In the genomic region with DNA sequence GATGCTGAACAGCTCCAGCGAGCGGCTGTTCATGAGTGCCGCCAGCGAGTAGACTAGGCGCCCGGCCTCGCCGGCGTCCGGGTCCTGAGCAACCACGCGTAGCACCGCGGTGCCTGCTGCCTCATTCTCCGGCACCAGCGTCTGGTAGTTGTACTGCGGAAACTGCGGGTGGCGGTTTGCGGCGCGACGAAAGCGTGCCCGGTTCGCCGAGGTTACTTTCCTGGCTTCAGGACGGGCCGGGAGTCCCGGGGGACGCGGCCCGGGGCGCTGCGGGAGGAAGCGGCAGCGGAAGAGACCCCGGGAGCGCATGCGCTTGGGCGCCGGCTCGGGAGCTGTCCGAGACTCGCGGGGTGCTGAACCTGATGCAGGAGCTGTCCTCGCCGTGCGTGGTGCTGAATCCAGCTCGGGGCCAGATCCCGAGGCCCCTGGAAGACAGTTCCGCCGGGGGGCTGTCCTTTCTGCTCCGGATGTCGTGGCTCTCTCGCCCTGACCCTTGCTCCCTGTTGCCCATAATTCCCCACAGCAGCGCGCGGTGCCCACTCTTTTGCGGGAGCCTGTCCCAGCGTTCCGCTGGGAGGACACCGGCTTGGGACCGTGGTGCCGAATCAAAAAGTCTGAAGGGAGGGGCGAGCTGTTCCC, we compare ENCODE assay signal across 7 cellular contexts. TPM values are rescaled to one million over a fixed set of nuclear protein-coding genes. Genes with fewer than 3 reads are reported as not detected.
DNase-seq lines count a peak whose midpoint lies in the region; ATAC-seq lines count a peak whose summit lies in the region.

No MANE protein-coding gene starts in this region.

- peak; percentile 38 for ATAC-seq in HG03097 (IDR thresholded peaks at IDR 0.05; ENCODE audit: low FRiP score, unreplicated experiment)

- peak; percentile 63 for DNase-seq in activated CD4-positive, alpha-beta T cell treated with anti-CD3 and anti-CD28 coated beads for 1 hour
- DNase-seq in cerebellum (ENCODE audit: low spot score) (peak; percentile 57), kidney tubule cell (ENCODE audit: low spot score) (peak; percentile 71), DMS 273 (lab: John Stamatoyannopoulos, UW; ENCODE audit: unreplicated experiment) (no peak), NCI-H748 (lab: John Stamatoyannopoulos, UW; ENCODE audit: unreplicated experiment) (no peak)
- DNase-seq in stimulated activated CD4-positive, alpha-beta T cell treated with anti-CD3 and anti-CD28 coated beads, Interleukin-4, amount 100 ng/mL, for 1 hour: peak; percentile 76

RNA-seq across cellular contexts. Expression of a gene that starts 1.1 kb away (rescaled TPM):
- 37.4 TPM for total RNA-seq in cerebellum

RNA-seq across cellular contexts. Expression of a gene that starts 24.1 kb away (rescaled TPM):
- 15.7 TPM for total RNA-seq in cerebellum

RNA-seq across cellular contexts. Expression of a gene that starts 26.4 kb away (rescaled TPM):
- 7.4 TPM for total RNA-seq in cerebellum

RNA-seq across cellular contexts. Expression of a gene that starts 40.1 kb away (rescaled TPM):
- not detected for total RNA-seq in cerebellum

RNA-seq across cellular contexts. Expression of a gene that starts 52.2 kb away (rescaled TPM):
- total RNA-seq in cerebellum: 122 TPM

Comparison
In these comparisons a context has a peak if more than half of its experiments do, and no peak if none do; other contexts are left out.
1. DNase-seq: peak in activated CD4-positive, alpha-beta T cell treated with anti-CD3 and anti-CD28 coated beads for 1 hour (single experiment), cerebellum (single experiment), kidney tubule cell (single experiment) and stimulated activated CD4-positive, alpha-beta T cell treated with anti-CD3 and anti-CD28 coated beads, Interleukin-4, amount 100 ng/mL, for 1 hour (single experiment); none in DMS 273 (single experiment) and NCI-H748 (single experiment).